Comparison of ENCODE assay signal across 1 cellular context in the genomic region with DNA sequence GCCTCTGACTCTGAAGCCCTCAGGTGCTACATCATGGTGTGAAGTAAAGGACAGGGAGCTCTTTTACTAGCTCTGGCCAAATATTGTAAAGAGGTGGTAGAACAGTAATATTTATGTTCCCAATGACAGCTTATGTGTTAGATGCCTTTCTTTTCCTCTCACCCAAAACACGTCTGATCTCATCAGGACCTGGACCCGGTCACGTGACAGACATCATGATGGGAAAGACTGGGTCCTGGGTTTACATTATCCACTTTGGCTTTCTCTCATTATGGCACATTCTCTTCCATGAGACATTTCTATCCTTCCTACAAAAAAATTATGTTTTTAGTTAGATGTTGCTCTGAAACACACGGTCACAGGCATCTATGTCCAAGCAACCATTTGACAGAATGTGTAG.
A peak's percentile ranks its signal among the peaks of the same experiment; 100 is the strongest.
TF ChIP-seq lines count a peak whose summit lies in the region.

No MANE protein-coding gene starts in this region.

TF ChIP-seq in HepG2, 621 proteins besides CTCF, POLR2A, EP300 and RAD21 (continued from another document):
- TF ChIP-seq USF2 (IDR thresholded peaks at IDR 0.05; ENCODE audit: low read depth, low read length) (peak; percentile 58; the same call in 1 of the 2 replicates), USF2 (CRISPR knock-in tag; IDR thresholded peaks at IDR 0.05; ENCODE audit: borderline replicate concordance) (no peak)
TF ChIP-seq in HepG2: peak in this region for 2.
